In genomic region chr6:43766964-43767461, GRCh38 we compare ENCODE assay signal across 25 cellular contexts. TPM values are rescaled to one million over a fixed set of nuclear protein-coding genes. Genes with fewer than 3 reads are reported as not detected.
DNase-seq lines count a peak whose midpoint lies in the region; TF ChIP-seq lines count a peak whose summit lies in the region.
"Had no signal": no experiment of that assay in that cellular context is flagged by ENCODE, and none has a peak within 500 bp of the region (broad histone marks: within the 10 kb centered on the region; RNA-seq: fewer than 3 reads in every experiment).

No MANE protein-coding gene starts in this region.

- WGBS in transverse colon (ENCODE audit: low coverage in 1 of 2), 2 donors = 54% methylated on average over 10 of the region's 10 CpGs; no CpG with 5 or more reads in 1 of the 2 donors
- WGBS in trophoblast cell (ENCODE audit: extremely low coverage, insufficient coverage, insufficient read length) = no CpG with 5 or more reads among the region's 10 CpGs

- no peak overlapping the region for H3K14ac ChIP-seq in trophoblast cell (ENCODE audit: low read length)

- intact Hi-C loops in activated CD4-positive, alpha-beta memory T cell treated with anti-CD3 and anti-CD28 coated beads for 36 hours (cut with micrococcal nuclease) = no loop called here
- intact Hi-C loops in transverse colon (cut with DNase I; ENCODE audit: low total_unique reads) = loop anchor here (5.0 kb wide), 1 partner anchor 385 kb away; no protein-coding TSS in a partner anchor

- H3K79me2 ChIP-seq in trophoblast cell (ENCODE audit: control insufficient read depth, insufficient read depth, low read length, poor library complexity) = peaks cover 9% of the 10 kb centered on the region

- no peak overlapping the region for H3K27ac Mint-ChIP-seq in activated CD4-positive, alpha-beta memory T cell treated with anti-CD3 and anti-CD28 coated beads for 36 hours
- no peak overlapping the region for H3K27ac Mint-ChIP-seq in activated CD4-positive, alpha-beta memory T cell treated with anti-CD3 and anti-CD28 coated beads, Interleukin-2, amount 10 ng/mL, durations not matched to agents 7 days and 5 days
- H3K27ac Mint-ChIP-seq in activated CD4-positive, alpha-beta T cell treated with anti-CD3 and anti-CD28 coated beads, Interleukin-2, amount 10 ng/mL, durations not matched to agents 7 days and 5 days = no peak overlapping the region
- H3K27ac Mint-ChIP-seq: activated T-cell treated with anti-CD3 and anti-CD28 coated beads, Interleukin-2, amount 50 U/mL, for 24 hours had no signal

- no peaks in the 10 kb centered on the region for H3K9me3 ChIP-seq in duodenal mucosa (ENCODE audit: control insufficient read depth in 1 of 2, low read length in 2 of 2)
- H3K9me3 ChIP-seq in mucosa of rectum (ENCODE audit: control insufficient read depth in 2 of 2, low read length in 2 of 2) = no peaks in the 10 kb centered on the region
- no peaks in the 10 kb centered on the region for H3K9me3 ChIP-seq in transverse colon
- no peaks in the 10 kb centered on the region for H3K9me3 ChIP-seq in trophoblast cell (ENCODE audit: insufficient read depth, low read depth, low read length)
- H3K9me3 ChIP-seq: adrenal gland, gastrocnemius medialis, right atrium auricular region, thoracic aorta had no signal

- H3K18ac ChIP-seq in trophoblast cell (ENCODE audit: low read length) = no peak overlapping the region

- no peak overlapping the region for H3K23ac ChIP-seq in trophoblast cell (ENCODE audit: low read length)

- no peak overlapping the region for H2BK120ac ChIP-seq in trophoblast cell (ENCODE audit: insufficient read depth, low read length, poor library complexity)

- peak overlapping the region; percentile 27 for H3K27ac ChIP-seq in duodenal mucosa (ENCODE audit: low read depth, low read length)
- peak overlapping the region; percentile 62 to 77 for H3K27ac ChIP-seq in mucosa of rectum (ENCODE audit: low read depth in 2 of 2, low read length in 2 of 2)
- H3K27ac ChIP-seq in transverse colon = peak overlapping the region; percentile 48 to 96 (median 64)
- H3K27ac ChIP-seq in trophoblast cell (ENCODE audit: low read depth, low read length) = no peak overlapping the region
- H3K27ac ChIP-seq: 22Rv1, adrenal gland, gastrocnemius medialis, PC-9, right atrium auricular region, thoracic aorta had no signal

- peaks cover 39 to 48% of the 10 kb centered on the region in 2 donors for H3K4me1 ChIP-seq in duodenal mucosa (ENCODE audit: control insufficient read depth in 1 of 2, insufficient read depth in 2 of 2, low read length in 2 of 2)
- peaks cover 19 to 23% of the 10 kb centered on the region in 2 donors for H3K4me1 ChIP-seq in mucosa of rectum (ENCODE audit: control insufficient read depth in 2 of 2, insufficient read depth in 2 of 2, low read length in 2 of 2)
- H3K4me1 ChIP-seq in transverse colon = peaks cover 0 to 39% (median 28%) of the 10 kb centered on the region in 4 donors
- peaks cover 0 to 3% of the 10 kb centered on the region in 2 experiments for H3K4me1 ChIP-seq in trophoblast cell (ENCODE audit: control insufficient read depth in 1 of 2, insufficient read depth in 2 of 2, low read length in 2 of 2)

- peaks cover 14% of the 10 kb centered on the region for H3K79me1 ChIP-seq in trophoblast cell (ENCODE audit: low read length)

- H3K27me3 Mint-ChIP-seq in activated CD4-positive, alpha-beta memory T cell treated with anti-CD3 and anti-CD28 coated beads for 36 hours = no peaks in the 10 kb centered on the region
- H3K27me3 Mint-ChIP-seq in activated CD4-positive, alpha-beta memory T cell treated with anti-CD3 and anti-CD28 coated beads, Interleukin-2, amount 10 ng/mL, durations not matched to agents 7 days and 5 days = peaks cover 11% of the 10 kb centered on the region
- peaks cover 8% of the 10 kb centered on the region for H3K27me3 Mint-ChIP-seq in activated CD4-positive, alpha-beta T cell treated with anti-CD3 and anti-CD28 coated beads, Interleukin-2, amount 10 ng/mL, durations not matched to agents 7 days and 5 days

- DNase-seq in activated CD4-positive, alpha-beta memory T cell treated with anti-CD3 and anti-CD28 coated beads for 36 hours = no peak
- DNase-seq in activated CD4-positive, alpha-beta memory T cell treated with anti-CD3 and anti-CD28 coated beads, Interleukin-2, amount 10 ng/mL, durations not matched to agents 7 days and 5 days = no peak
- peak; percentile 66 for DNase-seq in transverse colon
- no peak for DNase-seq in trophoblast cell
- no peak for DNase-seq in GM19240 (ENCODE audit: insufficient read length, low spot score)
- no peak for DNase-seq in activated CD4-positive, alpha-beta T cell treated with anti-CD3 and anti-CD28 coated beads, Interleukin-2, amount 10 ng/mL, durations not matched to agents 7 days and 5 days
- DNase-seq: activated T-cell treated with anti-CD3 and anti-CD28 coated beads, Interleukin-2, amount 50 U/mL, for 24 hours; CD8-positive, alpha-beta memory T cell; GDM1; GOT3; hippocampal formation; KG1; NCI-H1417 treated with DMSO at 0.1 percent for 48 hours; NCI-H2107; NCI-H510A treated with DMSO at 0.1 percent for 48 hours; PC-9; stimulated activated naive CD4-positive, alpha-beta T cell treated with Interleukin-2 at 50 U/mL for 16 hours had no signal

- no peak overlapping the region for H2AFZ ChIP-seq in trophoblast cell (ENCODE audit: insufficient read depth, low read length, poor library complexity)
- H2AFZ ChIP-seq: PC-9 had no signal

- POLR2A ChIA-PET in activated CD4-positive, alpha-beta memory T cell treated with anti-CD3 and anti-CD28 coated beads for 36 hours (lab: Charles Lee) = no interaction called here
- POLR2A ChIA-PET in activated CD4-positive, alpha-beta memory T cell treated with anti-CD3 and anti-CD28 coated beads, Interleukin-2, amount 10 ng/mL, durations not matched to agents 7 days and 5 days (lab: Charles Lee) = interaction anchor here (1.0 to 1.8 kb wide), 3 partner anchors 102 to 313 kb away, joined by 3 to 13 read pairs (median 5); no protein-coding TSS in a partner anchor
- POLR2A ChIA-PET in activated CD4-positive, alpha-beta T cell treated with anti-CD3 and anti-CD28 coated beads, Interleukin-2, amount 10 ng/mL, durations not matched to agents 7 days and 5 days (lab: Charles Lee) = interaction anchor here (0.5 kb wide), 1 partner anchor 41 kb away, joined by 3 read pairs; no protein-coding TSS in a partner anchor

- H3K36me3 ChIP-seq in duodenal mucosa (ENCODE audit: control insufficient read depth in 1 of 2, insufficient read depth in 2 of 2, low read length in 2 of 2) (no peaks in the 10 kb centered on the region), mucosa of rectum (ENCODE audit: control insufficient read depth in 2 of 2, insufficient read depth in 2 of 2, low read length in 2 of 2) (no peaks in the 10 kb centered on the region), transverse colon (no peaks in the 10 kb centered on the region), trophoblast cell (ENCODE audit: control insufficient read depth in 1 of 2, insufficient read depth in 2 of 2, low read length in 2 of 2) (no peaks in the 10 kb centered on the region)
- H3K36me3 ChIP-seq: adrenal gland, gastrocnemius medialis, right atrium auricular region, thoracic aorta had no signal

- no peak overlapping the region for H2AK5ac ChIP-seq in trophoblast cell (ENCODE audit: low read length)

- no peak overlapping the region for H4K12ac ChIP-seq in trophoblast cell (ENCODE audit: low read depth, low read length)

- H3K9me3 Mint-ChIP-seq in activated CD4-positive, alpha-beta memory T cell treated with anti-CD3 and anti-CD28 coated beads for 36 hours = no peaks in the 10 kb centered on the region
- H3K9me3 Mint-ChIP-seq in activated CD4-positive, alpha-beta memory T cell treated with anti-CD3 and anti-CD28 coated beads, Interleukin-2, amount 10 ng/mL, durations not matched to agents 7 days and 5 days = no peaks in the 10 kb centered on the region
- no peaks in the 10 kb centered on the region for H3K9me3 Mint-ChIP-seq in activated CD4-positive, alpha-beta T cell treated with anti-CD3 and anti-CD28 coated beads, Interleukin-2, amount 10 ng/mL, durations not matched to agents 7 days and 5 days
- H3K9me3 Mint-ChIP-seq: activated T-cell treated with anti-CD3 and anti-CD28 coated beads, Interleukin-2, amount 50 U/mL, for 24 hours; CD8-positive, alpha-beta memory T cell had no signal

- H3K4ac ChIP-seq in trophoblast cell (ENCODE audit: low read depth, low read length) = no peak overlapping the region

- no peak overlapping the region for H3K4me2 ChIP-seq in trophoblast cell (ENCODE audit: low read length)
- H3K4me2 ChIP-seq: PC-9 had no signal

- CTCF ChIA-PET in activated CD4-positive, alpha-beta memory T cell treated with anti-CD3 and anti-CD28 coated beads for 36 hours (lab: Charles Lee) = interaction anchor here (1.0 to 4.5 kb wide), 3 partner anchors 100 to 309 kb away, joined by 3 to 172 read pairs (median 6); no protein-coding TSS in a partner anchor
- CTCF ChIA-PET in activated CD4-positive, alpha-beta memory T cell treated with anti-CD3 and anti-CD28 coated beads, Interleukin-2, amount 10 ng/mL, durations not matched to agents 7 days and 5 days (lab: Charles Lee) = interaction anchor here (4.4 to 4.5 kb wide), 2 partner anchors 308 to 312 kb away, joined by 56 to 69 read pairs; no protein-coding TSS in a partner anchor
- CTCF ChIA-PET in activated CD4-positive, alpha-beta T cell treated with anti-CD3 and anti-CD28 coated beads, Interleukin-2, amount 10 ng/mL, durations not matched to agents 7 days and 5 days (lab: Charles Lee) = interaction anchor here (1.4 to 4.4 kb wide), 2 partner anchors 100 to 312 kb away, joined by 6 to 45 read pairs; no protein-coding TSS in a partner anchor

- TF ChIP-seq EP300 in transverse colon (IDR thresholded peaks at IDR 0.05; ENCODE audit: low read depth) = no peak

- peaks cover 3% of the 10 kb centered on the region for H3K36me3 Mint-ChIP-seq in activated CD4-positive, alpha-beta memory T cell treated with anti-CD3 and anti-CD28 coated beads for 36 hours
- H3K36me3 Mint-ChIP-seq in activated CD4-positive, alpha-beta memory T cell treated with anti-CD3 and anti-CD28 coated beads, Interleukin-2, amount 10 ng/mL, durations not matched to agents 7 days and 5 days (ENCODE audit: low read depth) = peaks cover under 1% of the 10 kb centered on the region
- peaks cover under 1% of the 10 kb centered on the region for H3K36me3 Mint-ChIP-seq in activated CD4-positive, alpha-beta T cell treated with anti-CD3 and anti-CD28 coated beads, Interleukin-2, amount 10 ng/mL, durations not matched to agents 7 days and 5 days (ENCODE audit: low read depth)

- peak overlapping the region; percentile 24 for H3K4me3 Mint-ChIP-seq in activated CD4-positive, alpha-beta memory T cell treated with anti-CD3 and anti-CD28 coated beads for 36 hours
- no peak overlapping the region for H3K4me3 Mint-ChIP-seq in activated CD4-positive, alpha-beta memory T cell treated with anti-CD3 and anti-CD28 coated beads, Interleukin-2, amount 10 ng/mL, durations not matched to agents 7 days and 5 days
- H3K4me3 Mint-ChIP-seq in activated CD4-positive, alpha-beta T cell treated with anti-CD3 and anti-CD28 coated beads, Interleukin-2, amount 10 ng/mL, durations not matched to agents 7 days and 5 days = no peak overlapping the region
- H3K4me3 Mint-ChIP-seq: activated T-cell treated with anti-CD3 and anti-CD28 coated beads, Interleukin-2, amount 50 U/mL, for 24 hours had no signal

- H3K27me3 ChIP-seq in duodenal mucosa (ENCODE audit: control insufficient read depth in 1 of 2, insufficient read depth in 2 of 2, low read length in 2 of 2) = no peaks in the 10 kb centered on the region
- H3K27me3 ChIP-seq in mucosa of rectum (ENCODE audit: control insufficient read depth in 2 of 2, insufficient read depth in 2 of 2, low read length in 2 of 2) = no peaks in the 10 kb centered on the region
- no peaks in the 10 kb centered on the region for H3K27me3 ChIP-seq in transverse colon
- no peaks in the 10 kb centered on the region for H3K27me3 ChIP-seq in trophoblast cell (ENCODE audit: insufficient read depth, low read length)
- H3K27me3 ChIP-seq: adrenal gland, gastrocnemius medialis, right atrium auricular region had no signal

- H4K91ac ChIP-seq in trophoblast cell (ENCODE audit: low read depth, low read length) = no peak overlapping the region

- no peak overlapping the region for H2BK12ac ChIP-seq in trophoblast cell (ENCODE audit: low read length)

- no peak overlapping the region for H4K8ac ChIP-seq in trophoblast cell (ENCODE audit: low read depth, low read length)

- peaks cover 3% of the 10 kb centered on the region for H3K4me1 Mint-ChIP-seq in activated CD4-positive, alpha-beta memory T cell treated with anti-CD3 and anti-CD28 coated beads for 36 hours (ENCODE audit: low read depth)
- peaks cover 8% of the 10 kb centered on the region for H3K4me1 Mint-ChIP-seq in activated CD4-positive, alpha-beta memory T cell treated with anti-CD3 and anti-CD28 coated beads, Interleukin-2, amount 10 ng/mL, durations not matched to agents 7 days and 5 days
- peaks cover 7% of the 10 kb centered on the region for H3K4me1 Mint-ChIP-seq in activated CD4-positive, alpha-beta T cell treated with anti-CD3 and anti-CD28 coated beads, Interleukin-2, amount 10 ng/mL, durations not matched to agents 7 days and 5 days

- TF ChIP-seq CTCF in transverse colon (IDR thresholded peaks at IDR 0.05) = no peak

- peak; percentile 16 for TF ChIP-seq POLR2A in transverse colon (IDR thresholded peaks at IDR 0.05)

- no peak overlapping the region for H2BK5ac ChIP-seq in trophoblast cell (ENCODE audit: low read depth, low read length, poor library complexity)

- in situ Hi-C loops in transverse colon (cut with MboI; ENCODE audit: low pct_ligation_motif_present in 1 of 4, low pct_unique_long_range_greater_than_20kb in 1 of 4, low sequenced_read_pairs in 3 of 4) = loop anchor here (5.0 to 25.0 kb wide), 6 partner anchors 102 to 318 kb away; no protein-coding TSS in a partner anchor

- H3K4me3 ChIP-seq in duodenal mucosa (ENCODE audit: low read depth in 1 of 2, low read length in 2 of 2) (peak overlapping the region in 1 of 2 donors; percentile 29), mucosa of rectum (ENCODE audit: low read length in 2 of 2) (no peak overlapping the region), transverse colon (no peak overlapping the region), trophoblast cell (ENCODE audit: low read depth, low read length) (no peak overlapping the region)
- H3K4me3 ChIP-seq: adrenal gland, gastrocnemius medialis, lung, PC-9, right atrium auricular region, thoracic aorta had no signal

- peak overlapping the region; percentile 38 to 44 for H3K9ac ChIP-seq in duodenal mucosa (ENCODE audit: low read depth in 1 of 2, low read length in 2 of 2)
- H3K9ac ChIP-seq in mucosa of rectum (ENCODE audit: low read depth in 1 of 2, low read length in 2 of 2) = peak overlapping the region; percentile 41 to 49
- no peak overlapping the region for H3K9ac ChIP-seq in trophoblast cell (ENCODE audit: low read length)

RNA-seq across cellular contexts. Expression of gene VEGFA, which starts 3.0 kb away (rescaled TPM):
- total RNA-seq in activated CD4-positive, alpha-beta memory T cell treated with anti-CD3 and anti-CD28 coated beads for 36 hours = 10 to 100 TPM; 28.9 to 35.1 TPM
- total RNA-seq in activated CD4-positive, alpha-beta memory T cell treated with anti-CD3 and anti-CD28 coated beads, Interleukin-2, amount 10 ng/mL, durations not matched to agents 7 days and 5 days = 10 to 100 TPM; 48.1 to 49.5 TPM
- total RNA-seq in transverse colon = 100 to 1,000 TPM; 131 to 608 (median 203) TPM
- polyA plus RNA-seq in trophoblast cell (2013) = 111 and 117 TPM in 2 replicates
- 10 to 100 TPM; 23.7 to 25.8 TPM for total RNA-seq in activated CD4-positive, alpha-beta T cell treated with anti-CD3 and anti-CD28 coated beads, Interleukin-2, amount 10 ng/mL, durations not matched to agents 7 days and 5 days
- polyA plus RNA-seq: CD8-positive, alpha-beta memory T cell had no signal
